ENCODE assay signal across 17 cellular contexts in the genomic region with DNA sequence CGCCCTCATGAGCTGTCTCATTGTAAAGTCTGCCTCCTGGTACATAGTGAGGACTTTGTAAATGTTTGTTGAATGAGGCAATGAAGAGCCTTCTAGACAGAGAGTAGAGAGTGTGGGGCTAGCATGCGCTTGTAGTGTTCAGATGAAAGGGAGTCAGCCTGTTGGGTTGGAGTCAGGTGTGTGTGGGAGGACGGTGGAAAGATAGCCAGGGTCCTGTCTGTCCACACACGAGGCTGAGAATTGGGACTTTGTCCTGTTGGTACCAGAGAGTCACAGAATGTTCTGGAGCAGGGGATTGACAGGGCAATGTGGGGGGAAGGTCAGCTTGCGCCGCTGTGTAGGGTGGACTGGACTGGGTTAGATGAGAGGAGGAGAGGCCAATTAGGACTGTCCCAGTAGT. TPM values are rescaled to one million over a fixed set of nuclear protein-coding genes. Genes with fewer than 3 reads are reported as not detected.
DNase-seq lines count a peak whose midpoint lies in the region; ATAC-seq, FAIRE-seq and TF ChIP-seq lines count a peak whose summit lies in the region.
"Had no signal": no experiment of that assay in that cellular context is flagged by ENCODE, and none has a peak within 500 bp of the region (broad histone marks: within the 10 kb centered on the region; RNA-seq: fewer than 3 reads in every experiment).

No MANE protein-coding gene starts in this region.

- 0 out of 2 replicates have a peak, but pooled peaks cover 2% of the 10 kb centered on the region for H3K23me2 ChIP-seq in H1 (ENCODE audit: low read depth, low read length)

- H2BK20ac ChIP-seq in IMR-90 (ENCODE audit: low read depth, low read length) (no peak overlapping the region), H1 (ENCODE audit: low read length) (peak overlapping the region; percentile 61; the same call in 1 of the 2 replicates)

- H3K36me3 Mint-ChIP-seq in activated T-cell treated with anti-CD3 and anti-CD28 coated beads, Interleukin-2, amount 50 U/mL, for 24 hours (ENCODE audit: low read depth) = no peaks in the 10 kb centered on the region
- no peaks in the 10 kb centered on the region for H3K36me3 Mint-ChIP-seq in CD8-positive, alpha-beta T cell

- in situ Hi-C loops in IMR-90 (cut with MboI; ENCODE audit: low sequenced_read_pairs) = no loop called here

- no peaks in the 10 kb centered on the region for H3K9me3 Mint-ChIP-seq in activated T-cell treated with anti-CD3 and anti-CD28 coated beads, Interleukin-2, amount 50 U/mL, for 24 hours
- no peaks in the 10 kb centered on the region for H3K9me3 Mint-ChIP-seq in CD8-positive, alpha-beta T cell
- H3K9me3 Mint-ChIP-seq: CD4-positive, alpha-beta T cell; H9 had no signal

- H2AFZ ChIP-seq in IMR-90 (replicated peaks; ENCODE audit: low read length, poor library complexity) (no peak overlapping the region), H1 (ENCODE audit: low read length) (no peak overlapping the region), mesenchymal stem cell (ENCODE audit: low read depth, low read length) (no peak overlapping the region)
- H2AFZ ChIP-seq: GM23338 had no signal

- FAIRE-seq in H1 (lab: Jason Lieb, UNC) = no peak
- FAIRE-seq: A204.1, GM12892 had no signal

- H4K20me1 ChIP-seq in IMR-90 (ENCODE audit: insufficient read depth, low read length) = no peaks in the 10 kb centered on the region
- H4K20me1 ChIP-seq in H1 (replicated peaks in 1 of 2; ENCODE audit: control insufficient read depth in 1 of 2, insufficient read depth in 2 of 2, low read length in 2 of 2) = no peaks in the 10 kb centered on the region

- peaks cover 1% of the 10 kb centered on the region for H3K4me1 Mint-ChIP-seq in activated T-cell treated with anti-CD3 and anti-CD28 coated beads, Interleukin-2, amount 50 U/mL, for 24 hours (ENCODE audit: low read depth)
- H3K4me1 Mint-ChIP-seq in CD8-positive, alpha-beta T cell (ENCODE audit: low read depth) = no peaks in the 10 kb centered on the region
- H3K4me1 Mint-ChIP-seq: B cell had no signal

- no peaks in the 10 kb centered on the region for H3K36me3 ChIP-seq in IMR-90 (ENCODE audit: control insufficient read depth, insufficient read depth, low read length)
- H3K36me3 ChIP-seq in H1 (ENCODE audit: control insufficient read depth in 2 of 4, insufficient read depth in 4 of 4, low read length in 3 of 4) = no peaks in the 10 kb centered on the region
- no peaks in the 10 kb centered on the region for H3K36me3 ChIP-seq in mesenchymal stem cell (ENCODE audit: control insufficient read depth in 1 of 2, insufficient read depth in 2 of 2, low read depth in 1 of 2, low read length in 2 of 2)
- H3K36me3 ChIP-seq in vagina = no peaks in the 10 kb centered on the region
- H3K36me3 ChIP-seq in CD8-positive, alpha-beta T cell (ENCODE audit: insufficient read depth, low read length) = no peaks in the 10 kb centered on the region

- H3K14ac ChIP-seq in IMR-90 (replicated peaks; ENCODE audit: low read depth, low read length) (no peak overlapping the region), H1 (ENCODE audit: insufficient read length) (no peak overlapping the region), mesenchymal stem cell (ENCODE audit: low read length in 2 of 2) (no peak overlapping the region)

- no peak overlapping the region for H3K23ac ChIP-seq in IMR-90 (ENCODE audit: low read depth, low read length)
- no peak overlapping the region for H3K23ac ChIP-seq in H1 (ENCODE audit: insufficient read length)
- peak overlapping the region in 1 of 2 experiments; percentile 5 for H3K23ac ChIP-seq in mesenchymal stem cell (ENCODE audit: low read length in 2 of 2)

- TF ChIP-seq RAD21 in IMR-90 (IDR thresholded peaks at IDR 0.05; ENCODE audit: low read length) (no peak), H1 (IDR thresholded peaks at IDR 0.05 in 1 of 2, conservative IDR thresholded peaks at IDR 0.05 in 1 of 2; ENCODE audit: low read depth in 2 of 2, low read length in 2 of 2) (no peak)

- no TSS peak for BruUV-seq in IMR-90 (replicated peaks; lab: Mats Ljungman, UMichigan)

- intact Hi-C loops in IMR-90 (cut with micrococcal nuclease) (no loop called here), vagina (cut with DNase I) (no loop called here)
- intact Hi-C loops in CD8-positive, alpha-beta T cell (cut with DNase I, micrococcal nuclease) = no loop called here

- TF ChIP-seq CTCF in IMR-90 (conservative IDR thresholded peaks at IDR 0.05; ENCODE audit: low read depth, low read length) (no peak), H1 (IDR thresholded peaks at IDR 0.05; ENCODE audit: control extremely low read depth in 1 of 3, insufficient read depth in 1 of 3, low read depth in 1 of 3, low read length in 3 of 3) (no peak), vagina (IDR thresholded peaks at IDR 0.05) (no peak)
- no peak for TF ChIP-seq CTCF in CD8-positive, alpha-beta T cell (IDR thresholded peaks at IDR 0.05)

- H3K18ac ChIP-seq in IMR-90 (ENCODE audit: low read depth, low read length) (no peak overlapping the region), H1 (ENCODE audit: extremely low read depth, low read length) (no peak overlapping the region), mesenchymal stem cell (ENCODE audit: low read depth in 1 of 2, low read length in 2 of 2) (no peak overlapping the region)

- H3K4me2 ChIP-seq in IMR-90 (ENCODE audit: low read depth, low read length) (no peak overlapping the region), H1 (ENCODE audit: insufficient read depth in 1 of 2, low read depth in 2 of 2, low read length in 2 of 2) (no peak overlapping the region), mesenchymal stem cell (ENCODE audit: low read length, poor library complexity, severe bottlenecking) (no peak overlapping the region)
- H3K4me2 ChIP-seq: GM23338 had no signal

- H3K4ac ChIP-seq in IMR-90 (ENCODE audit: low read depth, low read length) (no peak overlapping the region), H1 (replicated peaks; ENCODE audit: insufficient read length, low read depth, low read length) (no peak overlapping the region), mesenchymal stem cell (ENCODE audit: low read depth in 1 of 2, low read length in 2 of 2) (no peak overlapping the region)

- H2BK120ac ChIP-seq in IMR-90 (ENCODE audit: low read depth, low read length) (no peak overlapping the region), H1 (replicated peaks; ENCODE audit: low read depth, low read length) (no peak overlapping the region), mesenchymal stem cell (ENCODE audit: low read depth, low read length) (no peak overlapping the region)

- H2BK15ac ChIP-seq in IMR-90 (ENCODE audit: low read depth, low read length) = no peak overlapping the region
- H2BK15ac ChIP-seq in H1 (ENCODE audit: low read length) = 0 out of 2 replicates have a peak overlapping the region, but pooled peaks have one; percentile 46
- no peak overlapping the region for H2BK15ac ChIP-seq in mesenchymal stem cell (ENCODE audit: low read depth, poor library complexity, severe bottlenecking)

- no peak overlapping the region for H2BK5ac ChIP-seq in IMR-90 (ENCODE audit: low read depth, low read length, poor library complexity, severe bottlenecking)
- no peak overlapping the region for H2BK5ac ChIP-seq in H1 (ENCODE audit: low read depth, low read length)
- no peak overlapping the region for H2BK5ac ChIP-seq in mesenchymal stem cell (ENCODE audit: low read depth, low read length, poor library complexity, severe bottlenecking)

- no peaks in the 10 kb centered on the region for H3K4me1 ChIP-seq in IMR-90 (ENCODE audit: control insufficient read depth, insufficient read depth, low read length)
- H3K4me1 ChIP-seq in H1 (replicated peaks in 1 of 4; ENCODE audit: control insufficient read depth in 3 of 4, insufficient read depth in 4 of 4, low read length in 3 of 4) = peaks cover 0 to 6% (median 4%) of the 10 kb centered on the region in 4 experiments; a peak in 3 of 7 replicates
- peaks cover 16% of the 10 kb centered on the region for H3K4me1 ChIP-seq in mesenchymal stem cell (ENCODE audit: control insufficient read depth, insufficient read depth, low read depth, low read length)
- H3K4me1 ChIP-seq in vagina = no peaks in the 10 kb centered on the region
- H3K4me1 ChIP-seq in CD8-positive, alpha-beta T cell (ENCODE audit: insufficient read depth, low read length) = no peaks in the 10 kb centered on the region

- no peak overlapping the region for H3K56ac ChIP-seq in IMR-90 (ENCODE audit: extremely low read depth, insufficient read depth, low read length)
- no peak overlapping the region for H3K56ac ChIP-seq in H1 (replicated peaks; ENCODE audit: insufficient read length, low read depth, low read length)

- WGBS in IMR-90 (ENCODE audit: extremely low coverage in 2 of 2, insufficient read length in 1 of 2), 2 experiments = 67% methylated on average over 2 of the region's 6 CpGs; no CpG with 5 or more reads in 1 of the 2 experiments
- WGBS in H1 (ENCODE audit: extremely low coverage in 1 of 2, insufficient coverage in 1 of 2, insufficient read length in 1 of 2, insufficient replicate concordance in 2 of 2, low coverage in 1 of 2, low lambda C conversion rate in 2 of 2, missing lambda C conversion rate in 1 of 2), 2 experiments = 95% methylated on average over 6 of the region's 6 CpGs; no CpG with 5 or more reads in 1 of the 2 experiments
- WGBS in mesenchymal stem cell = 94% methylated on average over 6 of the region's 6 CpGs

- H2BK12ac ChIP-seq in H1 (ENCODE audit: low read depth, low read length) = peak overlapping the region; percentile 39; the same call in 1 of the 2 replicates
- no peak overlapping the region for H2BK12ac ChIP-seq in mesenchymal stem cell (ENCODE audit: low read length in 2 of 2)

- no peak overlapping the region for H3K27ac Mint-ChIP-seq in activated T-cell treated with anti-CD3 and anti-CD28 coated beads, Interleukin-2, amount 50 U/mL, for 24 hours
- no peak overlapping the region for H3K27ac Mint-ChIP-seq in CD8-positive, alpha-beta T cell
- H3K27ac Mint-ChIP-seq: B cell; CD4-positive, alpha-beta T cell; GM23338; H9 had no signal

- H2AK5ac ChIP-seq in IMR-90 (ENCODE audit: low read depth, low read length) (no peak overlapping the region), H1 (ENCODE audit: low read depth, low read length) (no peak overlapping the region), mesenchymal stem cell (ENCODE audit: low read length, severe bottlenecking) (peak overlapping the region; percentile 2)

- no peak overlapping the region for H3K4me3 ChIP-seq in IMR-90 (ENCODE audit: insufficient read depth, low read depth, low read length)
- H3K4me3 ChIP-seq in H1 (ENCODE audit: extremely low read depth in 1 of 4, insufficient read depth in 2 of 4, low read depth in 3 of 4, low read length in 4 of 4) = no peak overlapping the region
- no peak overlapping the region for H3K4me3 ChIP-seq in mesenchymal stem cell (ENCODE audit: insufficient read depth in 1 of 2, low read depth in 1 of 2, low read length in 2 of 2)
- H3K4me3 ChIP-seq in vagina = no peak overlapping the region
- H3K4me3 ChIP-seq in CD8-positive, alpha-beta T cell (ENCODE audit: low read depth, low read length) = no peak overlapping the region
- H3K4me3 ChIP-seq: GM23338 had no signal

- no peaks in the 10 kb centered on the region for H3K9me1 ChIP-seq in IMR-90 (ENCODE audit: insufficient read depth, low read length)

- dilution Hi-C loops in IMR-90 (cut with HindIII; ENCODE audit: low sequenced_read_pairs, unreplicated experiment) = no loop called here

- H4K5ac ChIP-seq in IMR-90 (ENCODE audit: low read depth, low read length) = no peak overlapping the region
- no peak overlapping the region for H4K5ac ChIP-seq in H1 (ENCODE audit: insufficient read length, low read depth, low read length)

- POLR2A ChIA-PET in IMR-90 (lab: Charles Lee; ENCODE audit: unreplicated experiment) = no interaction called here
- POLR2A ChIA-PET in H1 (lab: Charles Lee; ENCODE audit: partially characterized antibody) = no interaction called here
- POLR2A ChIA-PET in CD8-positive, alpha-beta T cell (lab: Charles Lee) = no interaction called here

- DNase-seq in IMR-90 (no peak), H1 (ENCODE audit: low read depth in 1 of 2, low spot score in 2 of 2) (no peak), mesenchymal stem cell (no peak), vagina (ENCODE audit: extremely low spot score in 2 of 2) (no peak)
- DNase-seq in activated T-cell treated with anti-CD3 and anti-CD28 coated beads, Interleukin-2, amount 50 U/mL, for 24 hours = no peak
- DNase-seq in CD8-positive, alpha-beta T cell = no peak
- no peak for DNase-seq in activated CD4-positive, alpha-beta T cell treated with anti-CD3 and anti-CD28 coated beads, Interleukin-2, amount 50 U/mL, for 4 hours
- DNase-seq: C1 segment of cervical spinal cord; CD4-positive, alpha-beta T cell; COR-L47; DND-41; GDM1; H9 had no signal

- H3K27me3 Mint-ChIP-seq in activated T-cell treated with anti-CD3 and anti-CD28 coated beads, Interleukin-2, amount 50 U/mL, for 24 hours = peaks cover 10% of the 10 kb centered on the region
- peaks cover 13% of the 10 kb centered on the region for H3K27me3 Mint-ChIP-seq in CD8-positive, alpha-beta T cell (ENCODE audit: low read depth)

- no peak overlapping the region for H3K4me3 Mint-ChIP-seq in activated T-cell treated with anti-CD3 and anti-CD28 coated beads, Interleukin-2, amount 50 U/mL, for 24 hours
- no peak overlapping the region for H3K4me3 Mint-ChIP-seq in CD8-positive, alpha-beta T cell
- H3K4me3 Mint-ChIP-seq: B cell; CD4-positive, alpha-beta T cell; GM23338; H9 had no signal

- no peak for TF ChIP-seq EP300 in H1 (IDR thresholded peaks at IDR 0.05; ENCODE audit: borderline replicate concordance in 1 of 2, low read depth in 2 of 2, low read length in 2 of 2)

- CTCF ChIA-PET in IMR-90 (lab: Yijun Ruan, JAX) = no interaction called here
- CTCF ChIA-PET in H1 (lab: Charles Lee; ENCODE audit: partially characterized antibody) = no interaction called here
- CTCF ChIA-PET in CD8-positive, alpha-beta T cell (lab: Charles Lee) = no interaction called here

- H3K9ac ChIP-seq in IMR-90 (ENCODE audit: low read depth, low read length) (no peak overlapping the region), H1 (replicated peaks in 1 of 4; ENCODE audit: extremely low read depth in 1 of 4, low read depth in 3 of 4, low read length in 3 of 4) (no peak overlapping the region), mesenchymal stem cell (ENCODE audit: low read length) (no peak overlapping the region)

- TF ChIP-seq POLR2A in IMR-90 (IDR thresholded peaks at IDR 0.05; ENCODE audit: low read depth, low read length) (no peak), H1 (IDR thresholded peaks at IDR 0.05; ENCODE audit: control extremely low read depth in 1 of 2, low read depth in 2 of 2, low read length in 2 of 2) (no peak), vagina (IDR thresholded peaks at IDR 0.05) (no peak)

- H3K79me2 ChIP-seq in H1 (ENCODE audit: control insufficient read depth in 1 of 2, insufficient read depth in 2 of 2, low read length in 2 of 2) = no peaks in the 10 kb centered on the region

- H4K91ac ChIP-seq in IMR-90 (ENCODE audit: insufficient read depth, low read depth, low read length) (no peak overlapping the region), H1 (replicated peaks; ENCODE audit: insufficient read length, low read length) (no peak overlapping the region), mesenchymal stem cell (ENCODE audit: low read length) (no peak overlapping the region)

- H3K27me3 ChIP-seq in IMR-90 (ENCODE audit: control insufficient read depth, insufficient read depth, low read length) (no peaks in the 10 kb centered on the region), H1 (replicated peaks in 1 of 4; ENCODE audit: control insufficient read depth in 3 of 4, extremely low read depth in 1 of 4, insufficient read depth in 3 of 4, low read length in 3 of 4) (no peaks in the 10 kb centered on the region), mesenchymal stem cell (ENCODE audit: control insufficient read depth in 1 of 2, insufficient read depth in 1 of 2, low read length in 2 of 2) (no peaks in the 10 kb centered on the region), vagina (no peaks in the 10 kb centered on the region)
- H3K27me3 ChIP-seq in CD8-positive, alpha-beta T cell (ENCODE audit: insufficient read depth, low read length) = no peaks in the 10 kb centered on the region

- no peak overlapping the region for H4K8ac ChIP-seq in IMR-90 (ENCODE audit: low read depth in 2 of 2, low read length in 2 of 2)
- H4K8ac ChIP-seq in H1 (ENCODE audit: extremely low read depth, insufficient read depth, low read length) = no peak overlapping the region
- no peak overlapping the region for H4K8ac ChIP-seq in mesenchymal stem cell (ENCODE audit: low read length)

- no peak overlapping the region for H3K27ac ChIP-seq in IMR-90 (ENCODE audit: insufficient read depth, low read length)
- no peak overlapping the region for H3K27ac ChIP-seq in H1 (ENCODE audit: low read depth, low read length)
- no peak overlapping the region for H3K27ac ChIP-seq in mesenchymal stem cell (ENCODE audit: low read length, poor library complexity, severe bottlenecking)
- peak overlapping the region; percentile 9 for H3K27ac ChIP-seq in vagina
- H3K27ac ChIP-seq in CD8-positive, alpha-beta T cell (ENCODE audit: low read depth, low read length) = no peak overlapping the region

- ATAC-seq in IMR-90 (ENCODE audit: low read depth) = no peak
- ATAC-seq in CD8-positive, alpha-beta T cell = no peak
- ATAC-seq: GM23338 had no signal

- H3K9me3 ChIP-seq in IMR-90 (ENCODE audit: control insufficient read depth, insufficient read depth, low read length) (no peaks in the 10 kb centered on the region), H1 (ENCODE audit: insufficient read depth in 2 of 2, low read depth in 1 of 2, low read length in 1 of 2) (no peaks in the 10 kb centered on the region), mesenchymal stem cell (ENCODE audit: control insufficient read depth, low read length) (no peaks in the 10 kb centered on the region), vagina (no peaks in the 10 kb centered on the region)
- no peaks in the 10 kb centered on the region for H3K9me3 ChIP-seq in CD8-positive, alpha-beta T cell (ENCODE audit: low read length)

- H2AK9ac ChIP-seq in IMR-90 (replicated peaks; ENCODE audit: low read depth, low read length, poor library complexity) = peak overlapping the region; percentile 40

- no peaks in the 10 kb centered on the region for H3K79me1 ChIP-seq in IMR-90 (ENCODE audit: low read depth in 1 of 2, low read length in 2 of 2)
- H3K79me1 ChIP-seq in H1 (ENCODE audit: low read depth, low read length) = no peaks in the 10 kb centered on the region
- H3K79me1 ChIP-seq in mesenchymal stem cell (replicated peaks; ENCODE audit: low read length, poor library complexity, severe bottlenecking) = no peaks in the 10 kb centered on the region

RNA-seq across cellular contexts. Expression of a gene that starts 58.6 kb away (rescaled TPM):
- total RNA-seq in IMR-90 (2012; rRNA removed) = 17.0 and 27.2 TPM in 2 replicates
- 14.2 and 17.8 TPM in 2 replicates for polyA plus RNA-seq in IMR-90 (2012; rRNA removed)
- 5.8 and 10.2 TPM in 2 replicates for polyA plus RNA-seq in IMR-90 (2012; cell fraction: cytosol; rRNA removed)
- 10.8 and 22.4 TPM in 2 replicates for polyA plus RNA-seq in IMR-90 (2012; cell fraction: nucleus; rRNA removed; ENCODE audit: low replicate concordance)
- total RNA-seq in H1 (2021; fragmentation: NEBNext Ultra II Directional; extraction: Animal tissue kit (Norgen Biotek cat#: 25700)) = 26.2 and 26.9 TPM in 2 replicates
- polyA plus RNA-seq in H1 (2011; rRNA removed) = 10.1 and 11.8 TPM in 2 replicates
- 12.8 TPM for polyA plus RNA-seq in H1 (2011; cell fraction: cytosol; rRNA removed)
- 32.5 TPM for polyA plus RNA-seq in H1 (2011; cell fraction: nucleus; rRNA removed)
- 16.2 to 24.5 TPM (median 19.4 TPM) in 4 replicates for polyA plus RNA-seq in H1 (2012, experiment 1 of 2)
- 2.2 TPM for polyA plus RNA-seq in H1 (2012, experiment 2 of 2)
- 29.6 TPM for polyA plus RNA-seq in H1 (2013, experiment 1 of 2)
- 28.1 TPM for polyA plus RNA-seq in H1 (2013, experiment 2 of 2)
- polyA minus RNA-seq in H1 (2011; rRNA and poly(A)+ RNA removed) = 10.2 and 12.8 TPM in 2 replicates
- polyA minus RNA-seq in H1 (2011; cell fraction: cytosol; rRNA and poly(A)+ RNA removed) = 9.4 TPM
- 33.3 TPM for polyA minus RNA-seq in H1 (2011; cell fraction: nucleus; rRNA and poly(A)+ RNA removed)
- polyA plus RNA-seq in mesenchymal stem cell (2013, experiment 1 of 2) = 17.8 TPM
- 17.4 TPM for polyA plus RNA-seq in mesenchymal stem cell (2013, experiment 2 of 2)
- 21.6 TPM for total RNA-seq in vagina
- 10 to 100 TPM; 47.3 to 56.3 TPM for total RNA-seq in CD8-positive, alpha-beta T cell

RNA-seq across cellular contexts. Expression of a gene that starts 58.7 kb away (rescaled TPM):
- total RNA-seq in IMR-90 (2012; rRNA removed) (under 0.01 TPM in 1 of 2 replicates, not detected in the other), vagina (not detected)
- polyA plus RNA-seq in IMR-90 (2012; rRNA removed) (not detected in 2 replicates), H1 (2011; rRNA removed) (0.02 TPM in 1 of 2 replicates, not detected in the other)
- not detected in 2 replicates for polyA plus RNA-seq in IMR-90 (2012; cell fraction: cytosol; rRNA removed)
- polyA plus RNA-seq in IMR-90 (2012; cell fraction: nucleus; rRNA removed; ENCODE audit: low replicate concordance) = not detected in 2 replicates
- total RNA-seq in H1 (2021; fragmentation: NEBNext Ultra II Directional; extraction: Animal tissue kit (Norgen Biotek cat#: 25700)) = 0.09 TPM in 1 of 2 replicates, not detected in the other
- polyA plus RNA-seq in H1 (2011; cell fraction: cytosol; rRNA removed) = 0.01 TPM
- polyA plus RNA-seq in H1 (2011; cell fraction: nucleus; rRNA removed) = 0.14 TPM
- 0.07 TPM in 1 of 4 replicates, not detected in the others for polyA plus RNA-seq in H1 (2012, experiment 1 of 2)
- polyA plus RNA-seq in H1 (2012, experiment 2 of 2) = not detected
- not detected for polyA plus RNA-seq in H1 (2013, experiment 1 of 2)
- 0.07 TPM for polyA plus RNA-seq in H1 (2013, experiment 2 of 2)
- 0.05 and 0.16 TPM in 2 replicates for polyA minus RNA-seq in H1 (2011; rRNA and poly(A)+ RNA removed)
- polyA minus RNA-seq in H1 (2011; cell fraction: cytosol; rRNA and poly(A)+ RNA removed) = not detected
- 1.1 TPM for polyA minus RNA-seq in H1 (2011; cell fraction: nucleus; rRNA and poly(A)+ RNA removed)
- not detected for polyA plus RNA-seq in mesenchymal stem cell (2013, experiment 1 of 2)
- not detected for polyA plus RNA-seq in mesenchymal stem cell (2013, experiment 2 of 2)
- under 1 TPM; 0.33 to 0.49 TPM for total RNA-seq in CD8-positive, alpha-beta T cell
- polyA plus RNA-seq: GM23338 had no signal
